18 cellular contexts compared by ENCODE assay signal in genomic region chr4:119106036-119107000, GRCh38. TPM values are rescaled to one million over a fixed set of nuclear protein-coding genes. Genes with fewer than 3 reads are reported as not detected.
A peak's percentile ranks its signal among the peaks of the same experiment; 100 is the strongest.
DNase-seq lines count a peak whose midpoint lies in the region; ATAC-seq, FAIRE-seq and TF ChIP-seq lines count a peak whose summit lies in the region.
"Had no signal": no experiment of that assay in that cellular context is flagged by ENCODE, and none has a peak within 500 bp of the region (broad histone marks: within the 10 kb centered on the region; RNA-seq: fewer than 3 reads in every experiment).

No MANE protein-coding gene starts in this region.

- WGBS in pancreas, 2 donors = 52% methylated on average over 4 of the region's 4 CpGs

- ATAC-seq in pancreas = peak; percentile 73 to 89 (median 76)
- no peak for ATAC-seq in HG03565 (IDR thresholded peaks at IDR 0.05; ENCODE audit: unreplicated experiment)
- ATAC-seq in GM19467 (IDR thresholded peaks at IDR 0.05; ENCODE audit: unreplicated experiment) = no peak
- ATAC-seq in HG03135 (IDR thresholded peaks at IDR 0.05; ENCODE audit: unreplicated experiment) = no peak
- ATAC-seq: gastroesophageal sphincter had no signal

- POLR2A ChIA-PET in RWPE1 (lab: Yijun Ruan, JAX; ENCODE audit: low non-redundant PET) = no interaction called here

- no peak for FAIRE-seq in pancreas (lab: Jason Lieb, UNC)
- FAIRE-seq: GM12892 had no signal

- H3K27me3 ChIP-seq in pancreas = no peaks in the 10 kb centered on the region
- H3K27me3 ChIP-seq: dorsolateral prefrontal cortex, gastroesophageal sphincter, thyroid gland had no signal

- intact Hi-C loops in pancreas (cut with DNase I) = no loop called here

- TF ChIP-seq CTCF in RWPE1 (conservative IDR thresholded peaks at IDR 0.05; ENCODE audit: low read depth) = no peak
- TF ChIP-seq CTCF in fibroblast of pulmonary artery (IDR thresholded peaks at IDR 0.05; ENCODE audit: low read length, missing control alignments) = no peak
- TF ChIP-seq CTCF in pancreas (IDR thresholded peaks at IDR 0.05) = no peak

- DNase-seq in EL (peak; percentile 44), RWPE1 (ENCODE audit: low spot score) (no peak), fibroblast of pulmonary artery (ENCODE audit: low read depth) (peak; percentile 38), pancreas (peak in 2 of 6 donors; percentile 8 to 17), NCI-H2171 (lab: John Stamatoyannopoulos, UW) (no peak)
- DNase-seq: activated gamma-delta T cell treated with Interleukin-2 at 50 U/mL for 16 hours; dorsolateral prefrontal cortex; midbrain; NK-92 treated with Interleukin-12 subunit alpha and Interleukin-12 subunit beta, amount 100 ng/mL, for 24 hours; thyroid gland had no signal

- H3K4me3 ChIP-seq in fibroblast of pulmonary artery (replicated peaks; ENCODE audit: low read depth, low read length) (no peak overlapping the region), pancreas (no peak overlapping the region)
- H3K4me3 ChIP-seq: dorsolateral prefrontal cortex, gastroesophageal sphincter, SK-N-MC, thyroid gland had no signal

- H3K27ac ChIP-seq in RWPE1 (peak overlapping the region; percentile 44; the same call in 1 of the 2 replicates), pancreas (peak overlapping the region in 1 of 4 donors; percentile 54)
- H3K27ac ChIP-seq: dorsolateral prefrontal cortex, SK-N-MC, thyroid gland had no signal

- peaks cover 8 to 21% (median 11%) of the 10 kb centered on the region in 3 donors for H3K4me1 ChIP-seq in pancreas
- H3K4me1 ChIP-seq: thyroid gland had no signal

- no peaks in the 10 kb centered on the region for H3K9me3 ChIP-seq in pancreas
- H3K9me3 ChIP-seq: gastroesophageal sphincter, thyroid gland had no signal

- CTCF ChIA-PET in RWPE1 (lab: Yijun Ruan, JAX) = interaction anchor here (0.7 kb wide), 1 partner anchor 19 kb away, joined by 3 read pairs; no protein-coding TSS in a partner anchor

- H3K36me3 ChIP-seq in pancreas = no peaks in the 10 kb centered on the region
- H3K36me3 ChIP-seq: gastroesophageal sphincter, thyroid gland had no signal

RNA-seq across cellular contexts. Expression of gene MYOZ2, which starts 29.3 kb away (rescaled TPM):
- under 1 TPM in 2 of 6 donors, not detected in 4; 0.06 to 0.43 TPM for total RNA-seq in pancreas
- under 1 TPM; 0.16 to 0.23 TPM for polyA plus RNA-seq in pancreas
- total RNA-seq: activated CD8-positive, alpha-beta memory T cell treated with anti-CD3 and anti-CD28 coated beads for 36 hours; thyroid gland had no signal
- polyA plus RNA-seq: CD14-positive monocyte had no signal

Comparison
In these comparisons a context has a peak if more than half of its experiments do, and no peak if none do; other contexts are left out.
1. DNase-seq: peak in EL (single experiment) and fibroblast of pulmonary artery (single experiment); none in RWPE1 (single experiment) and NCI-H2171 (single experiment).
2. ATAC-seq: peak in pancreas (4 of 4); none in HG03565 (single experiment), GM19467 (single experiment) and HG03135 (single experiment).